In genomic region chr13:48294670-48295069, GRCh38 we compare ENCODE assay signal across 33 cellular contexts.
"Had no signal": no experiment of that assay in that cellular context is flagged by ENCODE, and none has a peak within 500 bp of the region (broad histone marks: within the 10 kb centered on the region; RNA-seq: fewer than 3 reads in every experiment).

No MANE protein-coding gene starts in this region.

- H3K9me3 ChIP-seq: adrenal gland, body of pancreas, breast epithelium had no signal

- H3K36me3 ChIP-seq: adrenal gland, brain microvascular endothelial cell, breast epithelium had no signal

- H3K4me3 ChIP-seq: adrenal gland, body of pancreas, breast epithelium had no signal

- DNase-seq: activated B cell treated with CpG ODN at 0.5 μM for 24 hours; activated CD4-positive, alpha-beta memory T cell treated with anti-CD3 and anti-CD28 coated beads for 36 hours; activated CD4-positive, alpha-beta T cell treated with anti-CD3 and anti-CD28 coated beads for 4 hours; activated CD4-positive, alpha-beta T cell treated with anti-CD3 and anti-CD28 coated beads, Interleukin-2, amount 10 ng/mL, durations not matched to agents 24 days and 14 days; activated CD4-positive, alpha-beta T cell treated with anti-CD3 and anti-CD28 coated beads, Interleukin-2, amount 50 U/mL, for 1 hour; activated CD4-positive, alpha-beta T cell treated with anti-CD3 and anti-CD28 coated beads, Interleukin-2, amount 50 U/mL, for 4 hours; activated CD4-positive, CD25-positive, alpha-beta regulatory T cell treated with anti-CD3 and anti-CD28 coated beads, Interleukin-2, amount 50 U/mL, for 72 hours; activated CD8-positive, alpha-beta memory T cell treated with anti-CD3 and anti-CD28 coated beads, Interleukin-2, amount 50 U/mL, for 4 hours; activated CD8-positive, alpha-beta T cell treated with anti-CD3 and anti-CD28 coated beads for 36 hours; activated effector memory CD4-positive, alpha-beta T cell treated with anti-CD3 and anti-CD28 coated beads, Interleukin-2, amount 50 U/mL, for 16 hours; activated gamma-delta T cell treated with Interleukin-2 at 50 U/mL for 16 hours; activated naive CD4-positive, alpha-beta T cell; activated naive CD4-positive, alpha-beta T cell treated with anti-CD3 and anti-CD28 coated beads for 36 hours; activated naive CD4-positive, alpha-beta T cell treated with anti-CD3 and anti-CD28 coated beads, Interleukin-2, amount 50 U/mL, for 16 hours; activated naive CD8-positive, alpha-beta T cell treated with anti-CD3 and anti-CD28 coated beads for 36 hours; activated T-cell treated with anti-CD3 and anti-CD28 coated beads for 4 hours; activated T-cell treated with anti-CD3 and anti-CD28 coated beads, Interleukin-2, amount 50 U/mL, for 1 hour; activated T-cell treated with anti-CD3 and anti-CD28 coated beads, Interleukin-2, amount 50 U/mL, for 4 hours; activated T-cell treated with anti-CD3 and anti-CD28 coated beads, Interleukin-2, amount 50 U/mL, for 72 hours; adrenal gland; amniotic stem cell; aorta; body of pancreas; brain microvascular endothelial cell; central memory CD4-positive, alpha-beta T cell; T-helper 2 cell; T-helper 9 cell had no signal

- FAIRE-seq: astrocyte, TTC549 had no signal

- H3K4me1 ChIP-seq: adrenal gland, breast epithelium had no signal

- ATAC-seq: activated CD8-positive, alpha-beta T cell treated with anti-CD3 and anti-CD28 coated beads for 36 hours; activated naive CD4-positive, alpha-beta T cell treated with anti-CD3 and anti-CD28 coated beads, Interleukin-2, amount 50 U/mL, for 72 hours; activated T-cell treated with anti-CD3 and anti-CD28 coated beads, Interleukin-2, amount 50 U/mL, for 4 hours; activated T-cell treated with anti-CD3 and anti-CD28 coated beads, Interleukin-2, amount 50 U/mL, for 72 hours; activated T-helper 17 cell treated with anti-CD3 and anti-CD28 coated beads, Interleukin-2, amount 50 U/mL, for 72 hours; body of pancreas had no signal

- H3K27ac ChIP-seq: adrenal gland, body of pancreas, brain microvascular endothelial cell, breast epithelium, VCaP had no signal

- H3K27me3 ChIP-seq: adrenal gland, body of pancreas, brain microvascular endothelial cell, breast epithelium had no signal
